28 cellular contexts compared by ENCODE assay signal in genomic region chr16:2029350-2029749, GRCh38. TPM values are rescaled to one million over a fixed set of nuclear protein-coding genes. Genes with fewer than 3 reads are reported as not detected.
DNase-seq lines count a peak whose midpoint lies in the region; ATAC-seq and TF ChIP-seq lines count a peak whose summit lies in the region.
"Had no signal": no experiment of that assay in that cellular context is flagged by ENCODE, and none has a peak within 500 bp of the region (broad histone marks: within the 10 kb centered on the region; RNA-seq: fewer than 3 reads in every experiment).

No MANE protein-coding gene starts in this region.

- H3K9me3 ChIP-seq in left ventricle myocardium inferior (replicated peaks) = no peaks in the 10 kb centered on the region
- no peaks in the 10 kb centered on the region for H3K9me3 ChIP-seq in esophagus squamous epithelium
- H3K9me3 ChIP-seq in osteoblast (ENCODE audit: low read depth, low read length) = no peaks in the 10 kb centered on the region
- H3K9me3 ChIP-seq in upper lobe of left lung = no peaks in the 10 kb centered on the region
- H3K9me3 ChIP-seq: SJCRH30, thoracic aorta had no signal

- TF ChIP-seq CTCF in left ventricle myocardium inferior (IDR thresholded peaks at IDR 0.05; ENCODE audit: borderline replicate concordance) (no peak), esophagus squamous epithelium (IDR thresholded peaks at IDR 0.05) (no peak), osteoblast (IDR thresholded peaks at IDR 0.05; ENCODE audit: extremely low read depth, low read depth, low read length) (no peak), upper lobe of left lung (IDR thresholded peaks at IDR 0.05) (no peak)

- TF ChIP-seq EP300 in upper lobe of left lung (IDR thresholded peaks at IDR 0.05) = no peak

- H4K20me1 ChIP-seq in osteoblast (ENCODE audit: insufficient read depth, low read length) = peaks cover 16% of the 10 kb centered on the region

- peaks cover 15% of the 10 kb centered on the region for H3K79me2 ChIP-seq in osteoblast (ENCODE audit: insufficient read depth, low read length)

- no peaks in the 10 kb centered on the region for H3K27me3 ChIP-seq in left ventricle myocardium inferior (ENCODE audit: low read depth)
- H3K27me3 ChIP-seq in esophagus squamous epithelium = peaks cover 0 to 6% (median 0%) of the 10 kb centered on the region in 4 donors
- H3K27me3 ChIP-seq in osteoblast (ENCODE audit: insufficient read depth, low read length) = no peaks in the 10 kb centered on the region
- H3K27me3 ChIP-seq in upper lobe of left lung = no peaks in the 10 kb centered on the region

- TF ChIP-seq POLR2A in esophagus squamous epithelium (IDR thresholded peaks at IDR 0.05) (no peak), upper lobe of left lung (IDR thresholded peaks at IDR 0.05) (no peak)

- DNase-seq in left ventricle myocardium inferior (no peak), left cardiac atrium (no peak), esophagus squamous epithelium (lab: John Stamatoyannopoulos, UW) (no peak), osteoblast (ENCODE audit: insufficient read length, low spot score, missing footprints) (no peak), upper lobe of left lung (peak in 1 of 2 donors; percentile 80), SHP77 (lab: John Stamatoyannopoulos, UW) (no peak), hippocampal formation (lab: John Stamatoyannopoulos, UW) (no peak)
- DNase-seq: activated CD4-positive, alpha-beta T cell treated with anti-CD3 and anti-CD28 coated beads for 4 hours; activated effector memory CD4-positive, alpha-beta T cell treated with anti-CD3 and anti-CD28 coated beads, Interleukin-2, amount 50 U/mL, for 16 hours; activated naive CD8-positive, alpha-beta T cell treated with anti-CD3 and anti-CD28 coated beads, Interleukin-2, amount 10 ng/mL, durations not matched to agents 7 days and 5 days; activated T-cell treated with anti-CD3 and anti-CD28 coated beads, Interleukin-2, amount 50 U/mL, for 1 hour; aorta; erythroblast; H9; head of caudate nucleus; kidney glomerular epithelial cell; mesenchymal stem cell; NCI-H226; NCI-H526 treated with DMSO at 0.1 percent for 48 hours; SJCRH30; stimulated activated naive CD4-positive, alpha-beta T cell treated with Interleukin-2 at 50 U/mL for 16 hours; SW 1271; T-helper 9 cell had no signal

- intact Hi-C loops in left ventricle myocardium inferior (cut with micrococcal nuclease) (loop anchor here (10.0 kb wide), 1 partner anchor 115 kb away; the partner anchor contains the start of gene RAB26), left cardiac atrium (cut with DNase I) (no loop called here), esophagus squamous epithelium (cut with DNase I) (no loop called here)

- H2AFZ ChIP-seq in osteoblast (ENCODE audit: low read length) = no peak overlapping the region

- peaks cover 12% of the 10 kb centered on the region for H3K36me3 ChIP-seq in left ventricle myocardium inferior
- peaks cover 0 to 6% (median 0%) of the 10 kb centered on the region in 3 donors for H3K36me3 ChIP-seq in esophagus squamous epithelium
- no peaks in the 10 kb centered on the region for H3K36me3 ChIP-seq in osteoblast (ENCODE audit: insufficient read depth, low read length)
- H3K36me3 ChIP-seq in upper lobe of left lung = peaks cover 0 to 16% (median 0%) of the 10 kb centered on the region in 4 donors
- H3K36me3 ChIP-seq: cardiac muscle cell, SJCRH30 had no signal

- H3K4me2 ChIP-seq in osteoblast (ENCODE audit: insufficient read depth, low read length) = peak overlapping the region; percentile 9

- no peak for ATAC-seq in left cardiac atrium
- no peak for ATAC-seq in upper lobe of left lung (ENCODE audit: low FRiP score in 2 of 2)
- ATAC-seq in HG02571 (IDR thresholded peaks at IDR 0.05; ENCODE audit: unreplicated experiment) = no peak

- H3K27ac ChIP-seq in left ventricle myocardium inferior (replicated peaks) (peak overlapping the region; percentile 98), esophagus squamous epithelium (peak overlapping the region in 2 of 4 donors; percentile 6 to 60), osteoblast (ENCODE audit: low read depth, low read length) (no peak overlapping the region), upper lobe of left lung (peak overlapping the region; percentile 72 to 97 (median 92))
- H3K27ac ChIP-seq: cardiac muscle cell, SJCRH30, thoracic aorta, VCaP had no signal

- peak overlapping the region; percentile 91 for H3K4me3 ChIP-seq in left ventricle myocardium inferior
- peak overlapping the region in 3 of 4 donors; percentile 16 to 90 (median 70) for H3K4me3 ChIP-seq in esophagus squamous epithelium
- no peak overlapping the region for H3K4me3 ChIP-seq in osteoblast (ENCODE audit: insufficient read depth, low read length)
- H3K4me3 ChIP-seq in upper lobe of left lung = peak overlapping the region; percentile 38 to 97 (median 88)
- H3K4me3 ChIP-seq: cardiac muscle cell, SJCRH30, thoracic aorta had no signal

- H3K4me1 ChIP-seq in left ventricle myocardium inferior (peaks cover 80% of the 10 kb centered on the region), esophagus squamous epithelium (peaks cover 31 to 93% (median 46%) of the 10 kb centered on the region in 3 donors), osteoblast (ENCODE audit: insufficient read depth, low read length) (peaks cover 30% of the 10 kb centered on the region), upper lobe of left lung (peaks cover 55 to 75% (median 58%) of the 10 kb centered on the region in 4 donors)

- WGBS in esophagus squamous epithelium, 2 donors = 87% methylated on average over 5 of the region's 22 CpGs; no CpG with 5 or more reads in 1 of the 2 donors
- 68 to 82% methylated on average over 3 to 16 of the region's 22 CpGs for WGBS in upper lobe of left lung, 2 donors

RNA-seq across cellular contexts. Expression of gene NHERF2, which starts 2.6 kb away (rescaled TPM):
- total RNA-seq in left ventricle myocardium inferior (221 TPM), left cardiac atrium (100 to 1,000 TPM; 164 to 242 TPM), esophagus squamous epithelium (10 to 100 TPM; 11.6 to 31.7 (median 16.5) TPM), osteoblast (26.8 and 33.7 TPM in 2 replicates), upper lobe of left lung (100 to 1,000 TPM; 131 to 604 (median 283) TPM)

RNA-seq across cellular contexts. Expression of gene NPW, which starts 9.8 kb away (rescaled TPM):
- total RNA-seq in left ventricle myocardium inferior (not detected), left cardiac atrium (under 1 TPM in 1 of 2 donors, not detected in 1; 0.84 TPM), esophagus squamous epithelium (under 1 TPM in 1 of 4 donors, not detected in 3; 0.48 TPM), osteoblast (not detected in 2 replicates), upper lobe of left lung (under 1 TPM in 2 of 6 donors, not detected in 4; 0.67 to 0.80 TPM)
- total RNA-seq: G401, thoracic aorta had no signal

RNA-seq across cellular contexts. Expression of gene NTHL1, which starts 18.3 kb away (rescaled TPM):
- total RNA-seq in left ventricle myocardium inferior = 21.7 TPM
- 10 to 100 TPM in 1 of 2 donors, 1 to 10 TPM in 1; 5.7 to 16.6 TPM for total RNA-seq in left cardiac atrium
- total RNA-seq in esophagus squamous epithelium = 10 to 100 TPM in 2 of 4 donors, 1 to 10 TPM in 2; 7.8 to 26.0 (median 10.0) TPM
- total RNA-seq in osteoblast = 22.8 and 24.8 TPM in 2 replicates
- total RNA-seq in upper lobe of left lung = 10 to 100 TPM; 17.8 to 43.6 (median 28.8) TPM

RNA-seq across cellular contexts. Expression of gene TSC2, which starts 18.4 kb away (rescaled TPM):
- 80.1 TPM for total RNA-seq in left ventricle myocardium inferior
- total RNA-seq in left cardiac atrium = 10 to 100 TPM; 54.3 to 73.4 TPM
- 10 to 100 TPM; 22.8 to 79.7 (median 41.2) TPM for total RNA-seq in esophagus squamous epithelium
- 73.1 and 78.9 TPM in 2 replicates for total RNA-seq in osteoblast
- total RNA-seq in upper lobe of left lung = 100 to 1,000 TPM in 4 of 6 donors, 10 to 100 TPM in 2; 47.3 to 296 (median 118) TPM

RNA-seq across cellular contexts. Expression of gene ZNF598, which starts 19.7 kb away (rescaled TPM):
- total RNA-seq in left ventricle myocardium inferior (14.5 TPM), left cardiac atrium (10 to 100 TPM; 14.7 to 22.9 TPM), esophagus squamous epithelium (10 to 100 TPM; 31.3 to 56.1 (median 40.9) TPM), osteoblast (17.7 and 21.0 TPM in 2 replicates), upper lobe of left lung (10 to 100 TPM; 20.1 to 62.8 (median 41.7) TPM)
